8 cellular contexts compared by ENCODE assay signal in the genomic region with DNA sequence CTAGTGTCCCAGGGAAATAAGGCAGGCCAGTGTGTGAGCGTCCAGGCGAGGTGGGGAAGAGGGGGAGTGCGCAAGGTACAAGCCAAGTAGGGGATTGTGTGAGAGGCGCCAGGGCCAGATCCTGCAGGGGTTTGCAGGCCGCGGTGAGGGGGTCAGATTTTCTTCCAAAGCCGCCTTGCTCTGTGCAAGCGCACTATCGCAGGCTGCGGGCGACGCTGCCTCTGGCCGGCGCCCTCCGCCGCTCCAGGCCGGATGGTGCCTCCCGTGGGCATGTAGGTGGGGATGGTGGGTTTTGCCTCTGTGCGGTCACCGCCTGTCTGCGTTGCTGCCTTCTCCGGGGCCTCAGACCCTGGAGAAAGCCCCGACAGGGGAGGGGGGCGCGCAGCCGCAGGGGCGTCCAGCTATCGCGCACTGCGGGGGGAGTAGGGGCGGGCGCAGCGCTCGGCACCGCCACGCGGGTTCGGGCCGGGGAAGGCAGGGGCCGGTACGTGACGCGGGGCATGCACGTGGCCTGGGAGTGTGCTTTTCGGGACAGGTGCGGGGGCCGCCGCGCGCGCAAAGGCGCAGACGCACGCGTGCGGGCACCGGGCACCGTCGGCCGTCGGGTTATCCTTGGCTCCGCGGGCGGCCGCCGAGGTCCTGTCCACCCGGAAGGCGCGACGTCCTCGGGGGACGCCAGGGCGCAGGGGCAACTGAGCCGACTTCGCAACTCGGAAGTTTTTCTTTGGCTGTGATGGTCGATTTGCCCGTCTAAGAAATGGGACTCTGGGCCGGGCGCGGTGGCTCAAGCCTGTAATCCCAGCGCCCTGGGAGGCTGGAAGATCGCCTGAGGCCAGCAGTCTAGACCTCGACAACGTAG. TPM values are rescaled to one million over a fixed set of nuclear protein-coding genes. Genes with fewer than 3 reads are reported as not detected.
DNase-seq lines count a peak whose midpoint lies in the region; ATAC-seq and TF ChIP-seq lines count a peak whose summit lies in the region.

No MANE protein-coding gene starts in this region.

- ATAC-seq in GM21515 (IDR thresholded peaks at IDR 0.05; ENCODE audit: unreplicated experiment): no peak
- no peak for ATAC-seq in GM18909 (IDR thresholded peaks at IDR 0.05; ENCODE audit: poor library complexity, unreplicated experiment)

- peak overlapping the region; percentile 97 for H3K27ac Mint-ChIP-seq in activated naive CD4-positive, alpha-beta T cell treated with anti-CD3 and anti-CD28 coated beads, Interleukin-2, amount 50 U/mL, for 24 hours

- H3K27me3 ChIP-seq in GM06990 (replicated peaks; ENCODE audit: control insufficient read depth, insufficient read depth, low read length): no peaks in the 10 kb centered on the region

- peak overlapping the region; percentile 87 for H3K4me3 Mint-ChIP-seq in activated naive CD4-positive, alpha-beta T cell treated with anti-CD3 and anti-CD28 coated beads, Interleukin-2, amount 50 U/mL, for 24 hours

- H3K36me3 Mint-ChIP-seq in activated naive CD4-positive, alpha-beta T cell treated with anti-CD3 and anti-CD28 coated beads, Interleukin-2, amount 50 U/mL, for 24 hours: peaks cover 15% of the 10 kb centered on the region

- peak overlapping the region; percentile 71 for H3K4me3 ChIP-seq in GM06990 (replicated peaks; ENCODE audit: low read depth, low read length)

- H3K4me1 Mint-ChIP-seq in activated naive CD4-positive, alpha-beta T cell treated with anti-CD3 and anti-CD28 coated beads, Interleukin-2, amount 50 U/mL, for 24 hours: peaks cover 23% of the 10 kb centered on the region

- H3K9me3 Mint-ChIP-seq in activated naive CD4-positive, alpha-beta T cell treated with anti-CD3 and anti-CD28 coated beads, Interleukin-2, amount 50 U/mL, for 24 hours: no peaks in the 10 kb centered on the region

- H3K27me3 Mint-ChIP-seq in activated naive CD4-positive, alpha-beta T cell treated with anti-CD3 and anti-CD28 coated beads, Interleukin-2, amount 50 U/mL, for 24 hours: no peaks in the 10 kb centered on the region

- peak; percentile 69 for DNase-seq in GM06990 (ENCODE audit: extremely low read depth, insufficient read length)
- peak; percentile 53 for DNase-seq in OCI-M1 (lab: John Stamatoyannopoulos, UW)
- DNase-seq in cardiac septum (ENCODE audit: low spot score): peak; percentile 79
- DNase-seq in posterior cingulate gyrus: peak in 7 of 10 donors; percentile 30 to 91 (median 39)
- DNase-seq in KG1 (lab: John Stamatoyannopoulos, UW): no peak

- intact Hi-C loops in cardiac septum (cut with DNase I): loop anchor here (2.0 to 5.0 kb wide), 2 partner anchors 128 to 468 kb away; a partner anchor contains a TSS
- intact Hi-C loops in posterior cingulate gyrus (cut with DNase I): loop anchor here (2.0 kb wide), 1 partner anchor 128 kb away; a partner anchor contains a TSS

- no peaks in the 10 kb centered on the region; the same call in none of the 2 replicates for H3K36me3 ChIP-seq in GM06990 (ENCODE audit: control insufficient read depth, insufficient read depth, low read length)

- peak; percentile 7 for TF ChIP-seq CTCF in GM06990 (IDR thresholded peaks at IDR 0.05; ENCODE audit: insufficient read depth, low read length, poor library complexity, severe bottlenecking)

RNA-seq across cellular contexts. Expression of a gene that starts 1.1 kb away (rescaled TPM):
- 59.6 TPM for total RNA-seq in cardiac septum
